Comparison of ENCODE assay signal across 11 cellular contexts in the genomic region with DNA sequence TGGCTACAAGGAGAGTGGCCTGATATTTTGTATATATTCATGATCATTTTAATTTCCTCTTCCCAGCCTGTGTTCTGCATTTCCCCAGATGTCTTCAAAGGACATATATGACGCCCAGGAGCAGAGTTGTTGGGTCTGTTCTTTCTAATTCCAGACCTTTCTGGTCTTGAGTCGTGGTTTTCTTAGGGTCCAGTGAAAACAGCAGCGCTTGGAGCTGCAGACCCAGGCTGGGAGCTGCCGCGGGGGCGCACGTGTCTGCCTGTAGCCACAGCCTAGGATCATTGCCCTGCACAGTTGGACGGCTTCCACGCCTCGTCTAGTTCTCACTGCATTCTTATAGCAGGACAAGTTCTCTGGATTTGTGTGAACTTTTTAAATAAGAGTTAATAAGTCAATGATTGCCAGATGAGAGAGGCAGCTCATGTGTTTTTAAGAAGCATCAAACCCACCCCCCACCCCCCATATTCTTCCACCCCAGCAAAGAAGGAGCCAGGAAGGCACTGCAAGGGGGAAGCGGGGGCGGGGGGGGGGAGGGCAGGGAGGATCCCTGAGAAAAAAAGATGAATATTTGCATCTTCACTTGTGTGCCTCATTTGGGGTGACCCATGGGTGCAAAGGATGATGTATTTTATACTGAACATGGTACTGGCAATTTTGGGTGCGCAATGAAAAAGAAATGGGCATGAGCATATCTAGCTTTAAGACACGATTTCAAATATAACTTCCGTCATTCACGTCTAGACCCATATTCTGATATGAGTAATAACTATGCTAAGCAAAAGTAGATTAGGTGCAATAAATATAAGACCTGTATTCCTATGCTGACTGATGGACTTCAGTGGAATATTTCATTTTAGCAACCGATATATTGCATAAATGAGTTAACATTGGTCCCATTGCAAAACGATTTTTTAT.
DNase-seq lines count a peak whose midpoint lies in the region; ATAC-seq and TF ChIP-seq lines count a peak whose summit lies in the region.
"Had no signal": no experiment of that assay in that cellular context is flagged by ENCODE, and none has a peak within 500 bp of the region (broad histone marks: within the 10 kb centered on the region; RNA-seq: fewer than 3 reads in every experiment).

No MANE protein-coding gene starts in this region.

- WGBS in esophagus muscularis mucosa: 14% methylated on average over 18 of the region's 18 CpGs

- no peak for DNase-seq in AG04449 (ENCODE audit: low read depth, low spot score)
- DNase-seq in esophagus muscularis mucosa (ENCODE audit: extremely low spot score): peak; percentile 92
- no peak for DNase-seq in neural crest cell (ENCODE audit: low read depth, low spot score)
- DNase-seq in NCI-H1694 treated with DMSO at 0.1 percent for 48 hours (lab: John Stamatoyannopoulos, UW): no peak
- DNase-seq in NCI-H1417 treated with DMSO at 0.1 percent for 48 hours (lab: John Stamatoyannopoulos, UW): no peak
- DNase-seq in NCI-H2196 (lab: John Stamatoyannopoulos, UW; ENCODE audit: unreplicated experiment): no peak
- DNase-seq: COR-L47, NCI-H2081, T1000 had no signal

- TF ChIP-seq EP300 in esophagus muscularis mucosa (IDR thresholded peaks at IDR 0.05): no peak

- peaks cover 53% of the 10 kb centered on the region for H3K4me1 Mint-ChIP-seq in neural crest cell

- POLR2A ChIA-PET in AG04449 (lab: Yijun Ruan, JAX): interaction anchor here (1.0 to 1.7 kb wide), 2 partner anchors 17 to 39 kb away, joined by 3 to 4 read pairs; no protein-coding TSS in a partner anchor

- H3K4me3 ChIP-seq in AG04449 (ENCODE audit: low read depth, low read length): no peak overlapping the region
- H3K4me3 ChIP-seq in esophagus muscularis mucosa: peak overlapping the region; percentile 46 to 54 (median 52)

- no peaks in the 10 kb centered on the region for H3K9me3 ChIP-seq in KOPT-K1 (ENCODE audit: insufficient read depth, low read length, poor library complexity, severe bottlenecking)
- H3K9me3 ChIP-seq in esophagus muscularis mucosa: no peaks in the 10 kb centered on the region

- TF ChIP-seq CTCF in AG04449 (IDR thresholded peaks at IDR 0.05; ENCODE audit: insufficient read depth, low read length, missing control alignments): peak; percentile 5
- no peak for TF ChIP-seq CTCF in esophagus muscularis mucosa (IDR thresholded peaks at IDR 0.05)
- no peak for TF ChIP-seq CTCF in neural crest cell (conservative IDR thresholded peaks at IDR 0.05)

- H3K4me3 Mint-ChIP-seq in neural crest cell: peak overlapping the region; percentile 85

- ATAC-seq in GM21619 (IDR thresholded peaks at IDR 0.05; ENCODE audit: unreplicated experiment): no peak

- intact Hi-C loops in esophagus muscularis mucosa (cut with DNase I): no loop called here

- no peaks in the 10 kb centered on the region for H3K36me3 Mint-ChIP-seq in neural crest cell (ENCODE audit: low read depth)

- H3K27ac ChIP-seq in KOPT-K1 (ENCODE audit: low read depth, low read length, poor library complexity, severe bottlenecking): peak overlapping the region; percentile 59
- H3K27ac ChIP-seq in esophagus muscularis mucosa (replicated peaks in 1 of 4): peak overlapping the region in 2 of 4 donors; percentile 30 to 85

- CTCF ChIA-PET in AG04449 (lab: Yijun Ruan, JAX): interaction anchor here (0.9 to 3.4 kb wide), 10 partner anchors 13 to 123 kb away, joined by 3 to 13 read pairs (median 4); no protein-coding TSS in a partner anchor

- H3K4me1 ChIP-seq in esophagus muscularis mucosa: peaks cover 25 to 56% (median 53%) of the 10 kb centered on the region in 4 donors

- no peak overlapping the region for H3K27ac Mint-ChIP-seq in neural crest cell (ENCODE audit: unreplicated experiment)

- peaks cover 0 to 69% (median 9%) of the 10 kb centered on the region in 4 donors for H3K27me3 ChIP-seq in esophagus muscularis mucosa

- H3K36me3 ChIP-seq in KOPT-K1 (ENCODE audit: insufficient read depth, low read length) (no peaks in the 10 kb centered on the region), esophagus muscularis mucosa (no peaks in the 10 kb centered on the region)

- no peak for TF ChIP-seq POLR2A in esophagus muscularis mucosa (IDR thresholded peaks at IDR 0.05; ENCODE audit: low read depth)

- peaks cover 41% of the 10 kb centered on the region for H3K27me3 Mint-ChIP-seq in neural crest cell (ENCODE audit: low read depth)

- peaks cover 3% of the 10 kb centered on the region for H3K9me3 Mint-ChIP-seq in neural crest cell
